ENCODE assay signal across 19 cellular contexts in the genomic region with DNA sequence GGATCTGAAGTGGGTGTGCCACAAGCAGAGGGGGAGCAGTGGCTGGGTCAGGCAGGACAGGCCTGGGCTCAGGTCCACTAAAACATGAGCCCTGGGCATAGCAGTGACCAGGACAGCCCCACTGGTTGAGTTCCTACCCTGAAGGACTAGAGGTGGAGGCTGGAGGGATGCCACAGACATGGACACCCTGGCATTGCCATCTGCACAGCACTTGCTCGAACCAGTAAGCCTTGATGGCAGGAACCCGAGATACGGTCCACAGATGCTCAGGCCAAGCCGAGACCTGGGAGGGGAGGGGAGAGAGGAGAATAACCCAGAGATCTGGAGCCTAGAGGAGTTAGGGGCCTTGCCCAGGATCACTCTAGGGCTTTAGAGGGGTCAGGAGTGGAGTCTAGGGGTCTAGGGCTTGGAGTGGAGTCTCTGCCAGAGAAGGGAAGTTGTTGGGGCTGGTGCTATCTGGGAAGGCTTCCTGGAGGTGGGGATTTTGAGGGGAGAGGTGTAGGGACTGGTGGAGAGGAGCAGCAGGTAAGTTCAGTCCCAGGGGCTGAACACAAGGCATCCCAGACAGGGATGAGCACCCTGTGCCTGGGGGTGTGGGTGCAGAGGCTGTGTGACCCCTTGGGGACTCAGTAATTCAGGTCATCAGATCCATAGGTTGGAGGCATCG.
"Had no signal": no experiment of that assay in that cellular context is flagged by ENCODE, and none has a peak within 500 bp of the region (broad histone marks: within the 10 kb centered on the region; RNA-seq: fewer than 3 reads in every experiment).

No MANE protein-coding gene starts in this region.

- H3K27me3 ChIP-seq: brain microvascular endothelial cell, upper lobe of right lung had no signal

- DNase-seq: activated CD4-positive, alpha-beta T cell treated with anti-CD3 and anti-CD28 coated beads for 48 hours; activated CD8-positive, alpha-beta memory T cell treated with anti-CD3 and anti-CD28 coated beads, Interleukin-2, amount 50 U/mL, for 48 hours; activated gamma-delta T cell treated with Interleukin-2 at 50 U/mL for 16 hours; activated T-cell treated with anti-CD3 and anti-CD28 coated beads, Interleukin-2, amount 50 U/mL, for 72 hours; amniotic stem cell; brain microvascular endothelial cell; cerebellar nuclear complex; endodermal cell; left colon; posterior cingulate gyrus; stimulated activated CD4-positive, alpha-beta T cell treated with anti-CD3 and anti-CD28 coated beads, Interleukin-15, amount 100 ng/mL, for 24 hours; stimulated activated CD4-positive, alpha-beta T cell treated with anti-CD3 and anti-CD28 coated beads, Interleukin-4, amount 100 ng/mL, for 1 hour; stimulated activated naive CD4-positive, alpha-beta T cell treated with Interleukin-2 at 50 U/mL for 16 hours; upper lobe of right lung had no signal

- H3K4me3 ChIP-seq: lung, skin epidermis, upper lobe of right lung had no signal

- H3K4me3 Mint-ChIP-seq: activated naive CD8-positive, alpha-beta T cell; activated T-cell treated with anti-CD3 and anti-CD28 coated beads, Interleukin-2, amount 50 U/mL, for 72 hours; endodermal cell; T-helper 1 cell treated with Interleukin-12 subunit alpha and Interleukin-12 subunit beta and Interleukin-4 antibody, amounts not matched to agents 30 μg/mL and 1 μg/mL, for 36 hours; WTC11 had no signal

- H3K27me3 Mint-ChIP-seq: activated naive CD8-positive, alpha-beta T cell had no signal

- H3K9me3 Mint-ChIP-seq: activated T-cell treated with anti-CD3 and anti-CD28 coated beads, Interleukin-2, amount 50 U/mL, for 72 hours; endodermal cell; T-helper 1 cell treated with Interleukin-12 subunit alpha and Interleukin-12 subunit beta and Interleukin-4 antibody, amounts not matched to agents 30 μg/mL and 1 μg/mL, for 36 hours; WTC11 had no signal

- H3K36me3 Mint-ChIP-seq: activated naive CD8-positive, alpha-beta T cell; WTC11 had no signal

- ATAC-seq: activated T-cell treated with anti-CD3 and anti-CD28 coated beads, Interleukin-2, amount 50 U/mL, for 72 hours; left colon; upper lobe of right lung; WTC11 had no signal

- H3K27ac Mint-ChIP-seq: activated naive CD8-positive, alpha-beta T cell; activated T-cell treated with anti-CD3 and anti-CD28 coated beads, Interleukin-2, amount 50 U/mL, for 72 hours; endodermal cell; T-helper 1 cell treated with Interleukin-12 subunit alpha and Interleukin-12 subunit beta and Interleukin-4 antibody, amounts not matched to agents 30 μg/mL and 1 μg/mL, for 36 hours; WTC11 had no signal

- H3K27ac ChIP-seq: brain microvascular endothelial cell, skin epidermis, upper lobe of right lung had no signal

- H3K9me3 ChIP-seq: upper lobe of right lung had no signal
